Comparison of ENCODE assay signal across 10 cellular contexts in the genomic region with DNA sequence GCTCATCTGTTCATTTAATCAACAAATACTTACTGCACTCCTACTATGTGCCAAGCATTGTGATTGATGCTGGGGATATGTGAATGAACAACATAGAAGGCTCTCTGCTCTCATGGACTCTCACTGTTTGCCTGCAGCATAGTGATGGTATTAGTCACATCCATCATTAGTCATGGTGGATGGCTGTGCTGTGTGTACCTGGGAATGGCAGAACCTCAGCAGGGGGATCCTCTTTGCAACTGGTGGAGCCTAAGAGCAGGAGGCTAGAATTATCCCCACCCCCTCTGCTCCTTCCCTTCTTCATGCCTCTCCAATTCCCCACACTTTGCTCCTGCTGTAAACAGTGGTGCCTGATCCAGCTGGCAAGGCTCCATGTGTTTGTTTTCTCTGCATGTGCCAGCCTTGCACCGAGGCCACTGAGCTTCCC. TPM values are rescaled to one million over a fixed set of nuclear protein-coding genes. Genes with fewer than 3 reads are reported as not detected.
A peak's percentile ranks its signal among the peaks of the same experiment; 100 is the strongest.
DNase-seq lines count a peak whose midpoint lies in the region; ATAC-seq and TF ChIP-seq lines count a peak whose summit lies in the region.
"Had no signal": no experiment of that assay in that cellular context is flagged by ENCODE, and none has a peak within 500 bp of the region (broad histone marks: within the 10 kb centered on the region; RNA-seq: fewer than 3 reads in every experiment).

No MANE protein-coding gene starts in this region.

- intact Hi-C loops in tibial artery (cut with DNase I; ENCODE audit: low total_unique reads): no loop called here

- no peaks in the 10 kb centered on the region for H3K27me3 ChIP-seq in mesenchymal stem cell (ENCODE audit: control insufficient read depth in 1 of 2, insufficient read depth in 1 of 2, low read length in 2 of 2)
- H3K27me3 ChIP-seq in tibial artery: no peaks in the 10 kb centered on the region

- H2BK120ac ChIP-seq in mesenchymal stem cell (ENCODE audit: low read depth, low read length): no peak overlapping the region

- H2AK5ac ChIP-seq in mesenchymal stem cell (ENCODE audit: low read length, severe bottlenecking): no peak overlapping the region

- H3K23ac ChIP-seq in mesenchymal stem cell (ENCODE audit: low read length in 2 of 2): no peak overlapping the region

- no peak overlapping the region for H3K18ac ChIP-seq in mesenchymal stem cell (ENCODE audit: low read depth in 1 of 2, low read length in 2 of 2)

- no peak for TF ChIP-seq CTCF in tibial artery (IDR thresholded peaks at IDR 0.05)

- H3K14ac ChIP-seq in mesenchymal stem cell (ENCODE audit: low read length in 2 of 2): no peak overlapping the region

- H3K9me3 Mint-ChIP-seq in stimulated activated naive B cell treated with anti-CD40 and anti-IgM and Interleukin-4, amounts not matched to agents 10 μg/mL and 1 μg/mL and 100 μg/mL, for 72 hours: no peaks in the 10 kb centered on the region
- H3K9me3 Mint-ChIP-seq: natural killer cell had no signal

- H3K27ac Mint-ChIP-seq in stimulated activated naive B cell treated with anti-CD40 and anti-IgM and Interleukin-4, amounts not matched to agents 10 μg/mL and 1 μg/mL and 100 μg/mL, for 72 hours: no peak overlapping the region
- H3K27ac Mint-ChIP-seq: natural killer cell had no signal

- H3K36me3 ChIP-seq in mesenchymal stem cell (ENCODE audit: control insufficient read depth in 1 of 2, insufficient read depth in 2 of 2, low read depth in 1 of 2, low read length in 2 of 2) (peaks cover 10 to 20% of the 10 kb centered on the region in 2 experiments), tibial artery (peaks cover 0 to 4% (median 0%) of the 10 kb centered on the region in 3 donors)

- DNase-seq in DMS 273 (lab: John Stamatoyannopoulos, UW; ENCODE audit: unreplicated experiment) (peak; percentile 86), NCI-H128 (lab: John Stamatoyannopoulos, UW; ENCODE audit: unreplicated experiment) (peak; percentile 74), astrocyte of the hippocampus (ENCODE audit: low read depth, low spot score) (peak; percentile 90), mesenchymal stem cell (peak; percentile 78), tibial artery (no peak)
- DNase-seq in stimulated activated naive B cell treated with anti-CD40 and anti-IgM and Interleukin-4, amounts not matched to agents 10 μg/mL and 1 μg/mL and 100 μg/mL, for 72 hours: no peak
- DNase-seq: activated gamma-delta T cell treated with Interleukin-2 at 50 U/mL for 16 hours, natural killer cell had no signal

- no peak overlapping the region for H2BK12ac ChIP-seq in mesenchymal stem cell (ENCODE audit: low read length in 2 of 2)

- 7% methylated on average over 1 of the region's 1 CpG for WGBS in mesenchymal stem cell

- peaks cover 0 to 4% of the 10 kb centered on the region in 2 donors for H3K27me3 Mint-ChIP-seq in stimulated activated naive B cell treated with anti-CD40 and anti-IgM and Interleukin-4, amounts not matched to agents 10 μg/mL and 1 μg/mL and 100 μg/mL, for 72 hours

- no peaks in the 10 kb centered on the region for H3K36me3 Mint-ChIP-seq in stimulated activated naive B cell treated with anti-CD40 and anti-IgM and Interleukin-4, amounts not matched to agents 10 μg/mL and 1 μg/mL and 100 μg/mL, for 72 hours
- H3K36me3 Mint-ChIP-seq: natural killer cell had no signal

- H3K4ac ChIP-seq in mesenchymal stem cell (ENCODE audit: low read depth in 1 of 2, low read length in 2 of 2): no peak overlapping the region

- no peak overlapping the region for H2BK5ac ChIP-seq in mesenchymal stem cell (ENCODE audit: low read depth, low read length, poor library complexity, severe bottlenecking)

- no peak overlapping the region for H4K8ac ChIP-seq in mesenchymal stem cell (ENCODE audit: low read length)

- H3K4me3 ChIP-seq in mesenchymal stem cell (ENCODE audit: insufficient read depth in 1 of 2, low read depth in 1 of 2, low read length in 2 of 2) (no peak overlapping the region), tibial artery (no peak overlapping the region)

- peaks cover 21% of the 10 kb centered on the region for H3K79me1 ChIP-seq in mesenchymal stem cell (replicated peaks; ENCODE audit: low read length, poor library complexity, severe bottlenecking)

- ATAC-seq in HG02759 (IDR thresholded peaks at IDR 0.05; ENCODE audit: unreplicated experiment): no peak
- ATAC-seq in stimulated activated naive B cell treated with anti-CD40 and anti-IgM and Interleukin-4, amounts not matched to agents 10 μg/mL and 1 μg/mL and 100 μg/mL, for 72 hours (replicated peaks): no peak
- ATAC-seq in HG02884 (IDR thresholded peaks at IDR 0.05; ENCODE audit: unreplicated experiment): no peak
- ATAC-seq: natural killer cell had no signal

- H3K27ac ChIP-seq in mesenchymal stem cell (ENCODE audit: low read length, poor library complexity, severe bottlenecking): peak overlapping the region; percentile 85
- H3K27ac ChIP-seq in tibial artery: no peak overlapping the region

- peak overlapping the region; percentile 76 for H3K9ac ChIP-seq in mesenchymal stem cell (ENCODE audit: low read length)

- no peaks in the 10 kb centered on the region for H3K9me3 ChIP-seq in mesenchymal stem cell (ENCODE audit: control insufficient read depth, low read length)
- no peaks in the 10 kb centered on the region for H3K9me3 ChIP-seq in tibial artery

- no peak overlapping the region for H3K4me2 ChIP-seq in mesenchymal stem cell (ENCODE audit: low read length, poor library complexity, severe bottlenecking)

- no peaks in the 10 kb centered on the region for H3K4me1 Mint-ChIP-seq in stimulated activated naive B cell treated with anti-CD40 and anti-IgM and Interleukin-4, amounts not matched to agents 10 μg/mL and 1 μg/mL and 100 μg/mL, for 72 hours
- H3K4me1 Mint-ChIP-seq: natural killer cell had no signal

- no peak overlapping the region for H3K4me3 Mint-ChIP-seq in stimulated activated naive B cell treated with anti-CD40 and anti-IgM and Interleukin-4, amounts not matched to agents 10 μg/mL and 1 μg/mL and 100 μg/mL, for 72 hours
- H3K4me3 Mint-ChIP-seq: natural killer cell had no signal

- peaks cover 11% of the 10 kb centered on the region for H3K4me1 ChIP-seq in mesenchymal stem cell (ENCODE audit: control insufficient read depth, insufficient read depth, low read depth, low read length)
- peaks cover 0 to 14% (median 5%) of the 10 kb centered on the region in 4 donors for H3K4me1 ChIP-seq in tibial artery

- no peak overlapping the region for H2BK15ac ChIP-seq in mesenchymal stem cell (ENCODE audit: low read depth, poor library complexity, severe bottlenecking)

- H4K91ac ChIP-seq in mesenchymal stem cell (ENCODE audit: low read length): no peak overlapping the region

- no peak overlapping the region for H2AFZ ChIP-seq in mesenchymal stem cell (ENCODE audit: low read depth, low read length)

RNA-seq across cellular contexts. Expression of a gene that starts 20.5 kb away (rescaled TPM):
- polyA plus RNA-seq in mesenchymal stem cell (2013, experiment 1 of 2): 40.7 TPM
- 41.6 TPM for polyA plus RNA-seq in mesenchymal stem cell (2013, experiment 2 of 2)

Comparison
In these comparisons a context has a peak if more than half of its experiments do, and no peak if none do; other contexts are left out.
1. DNase-seq: peak in DMS 273 (single experiment), NCI-H128 (single experiment), astrocyte of the hippocampus (single experiment) and mesenchymal stem cell (single experiment); none in tibial artery (0 of 2) and stimulated activated naive B cell treated with anti-CD40 and anti-IgM and Interleukin-4, amounts not matched to agents 10 μg/mL and 1 μg/mL and 100 μg/mL, for 72 hours (single experiment).